ENCODE assay signal across 20 cellular contexts in genomic region chr18:80168982-80169381, GRCh38. TPM values are rescaled to one million over a fixed set of nuclear protein-coding genes. Genes with fewer than 3 reads are reported as not detected.
DNase-seq lines count a peak whose midpoint lies in the region; ATAC-seq and TF ChIP-seq lines count a peak whose summit lies in the region.
"Had no signal": no experiment of that assay in that cellular context is flagged by ENCODE, and none has a peak within 500 bp of the region (broad histone marks: within the 10 kb centered on the region; RNA-seq: fewer than 3 reads in every experiment).

No MANE protein-coding gene starts in this region.

- no peaks in the 10 kb centered on the region for H4K20me1 ChIP-seq in BLaER1 treated with 17β-estradiol and CSF1 and Interleukin-3, amounts not matched to agents 10 nM and 100 nM
- H4K20me1 ChIP-seq in hepatocyte (ENCODE audit: insufficient read depth, poor library complexity, severe bottlenecking) = no peaks in the 10 kb centered on the region

- no peak overlapping the region for H2BK5ac ChIP-seq in neuronal stem cell (ENCODE audit: low read length)

- no peak overlapping the region for H3K18ac ChIP-seq in neuronal stem cell (ENCODE audit: low read length)

- H3K9me2 ChIP-seq in hepatocyte (replicated peaks; ENCODE audit: insufficient read depth) = no peaks in the 10 kb centered on the region

- H3K27me3 ChIP-seq in BLaER1 treated with 17β-estradiol and CSF1 and Interleukin-3, amounts not matched to agents 10 nM and 100 nM = no peaks in the 10 kb centered on the region
- H3K27me3 ChIP-seq in hepatocyte = no peaks in the 10 kb centered on the region
- H3K27me3 ChIP-seq in neuronal stem cell (ENCODE audit: control insufficient read depth in 3 of 3, insufficient read depth in 3 of 3, low read depth in 1 of 3, low read length in 3 of 3) = no peaks in the 10 kb centered on the region
- H3K27me3 ChIP-seq in spleen (replicated peaks in 1 of 7) = peaks cover 0 to 61% (median 6%) of the 10 kb centered on the region in 7 donors

- H2AK5ac ChIP-seq in neuronal stem cell (ENCODE audit: low read depth, low read length) = no peak overlapping the region

- no peak for TF ChIP-seq RAD21 in Ishikawa (IDR thresholded peaks at IDR 0.05; ENCODE audit: low read depth)

- H3K9ac ChIP-seq in BLaER1 treated with 17β-estradiol and CSF1 and Interleukin-3, amounts not matched to agents 10 nM and 100 nM = no peak overlapping the region
- no peak overlapping the region for H3K9ac ChIP-seq in neuronal stem cell (ENCODE audit: low read depth, low read length, poor library complexity)
- H3K9ac ChIP-seq: KMS-11 had no signal

- no peak overlapping the region for H3K4ac ChIP-seq in neuronal stem cell (ENCODE audit: low read length)

- no peak overlapping the region for H2BK12ac ChIP-seq in neuronal stem cell (ENCODE audit: low read length)

- H3K9me3 ChIP-seq in BLaER1 treated with 17β-estradiol and CSF1 and Interleukin-3, amounts not matched to agents 10 nM and 100 nM (replicated peaks in 1 of 11) = peaks cover 20 to 38% (median 29%) of the 10 kb centered on the region in 11 experiments
- no peaks in the 10 kb centered on the region for H3K9me3 ChIP-seq in hepatocyte (ENCODE audit: low read depth)
- peaks cover 8 to 13% of the 10 kb centered on the region in 2 donors for H3K9me3 ChIP-seq in neuronal stem cell (replicated peaks in 1 of 2; ENCODE audit: control insufficient read depth in 2 of 2, insufficient read depth in 1 of 2, low read depth in 1 of 2, low read length in 2 of 2)
- H3K9me3 ChIP-seq in spleen = peaks cover 2 to 24% (median 22%) of the 10 kb centered on the region in 8 donors
- H3K9me3 ChIP-seq: A549 had no signal

- 95% methylated on average over 15 of the region's 15 CpGs for WGBS in hepatocyte (ENCODE audit: low lambda C conversion rate, missing lambda C conversion rate)
- no CpG with 5 or more reads among the region's 15 CpGs for WGBS in neuronal stem cell (ENCODE audit: extremely low coverage in 2 of 2, insufficient read length in 2 of 2, insufficient replicate concordance in 1 of 2), 2 donors
- 79 to 89% (median 80%) methylated on average over 9 to 15 of the region's 15 CpGs for WGBS in spleen, 5 donors

- no peak overlapping the region for H3K4me3 ChIP-seq in BLaER1 treated with 17β-estradiol and CSF1 and Interleukin-3, amounts not matched to agents 10 nM and 100 nM
- no peak overlapping the region for H3K4me3 ChIP-seq in hepatocyte
- no peak overlapping the region for H3K4me3 ChIP-seq in neuronal stem cell (ENCODE audit: low read length in 2 of 2)
- H3K4me3 ChIP-seq in spleen = no peak overlapping the region
- H3K4me3 ChIP-seq: A549 had no signal

- H4K8ac ChIP-seq in neuronal stem cell (ENCODE audit: low read depth, low read length) = no peak overlapping the region

- intact Hi-C loops in spleen (cut with DNase I; ENCODE audit: low total_unique reads) = no loop called here
- intact Hi-C loops in Right ventricle myocardium inferior (cut with DNase I) = no loop called here

- no peak overlapping the region for H3K23ac ChIP-seq in neuronal stem cell (ENCODE audit: low read depth, low read length, poor library complexity)

- H3K79me1 ChIP-seq in neuronal stem cell (ENCODE audit: low read depth, low read length) = peaks cover 10% of the 10 kb centered on the region

- TF ChIP-seq EP300 in Ishikawa (IDR thresholded peaks at IDR 0.05; ENCODE audit: borderline replicate concordance) = no peak

- 0 out of 22 replicates have a peak overlapping the region, but pooled peaks of 1 of the 11 experiments have one; percentile 9 for H3K27ac ChIP-seq in BLaER1 treated with 17β-estradiol and CSF1 and Interleukin-3, amounts not matched to agents 10 nM and 100 nM
- H3K27ac ChIP-seq in hepatocyte (peak overlapping the region; percentile 27), neuronal stem cell (replicated peaks; ENCODE audit: low read length) (no peak overlapping the region), spleen (no peak overlapping the region)
- H3K27ac ChIP-seq: A549, KMS-11 had no signal

- H2AFZ ChIP-seq in hepatocyte = no peak overlapping the region
- H2AFZ ChIP-seq in neuronal stem cell (ENCODE audit: low read length) = no peak overlapping the region

- no peak overlapping the region for H4K91ac ChIP-seq in neuronal stem cell (ENCODE audit: low read depth, low read length, poor library complexity)

- no peak for DNase-seq in hepatocyte (ENCODE audit: low spot score)
- DNase-seq in neuronal stem cell (ENCODE audit: low spot score) = no peak
- no peak for DNase-seq in COLO829 (ENCODE audit: low spot score)
- DNase-seq in spleen = no peak
- no peak for DNase-seq in Right ventricle myocardium inferior (ENCODE audit: missing footprints)
- no peak for DNase-seq in OCI-M1 (lab: John Stamatoyannopoulos, UW)
- DNase-seq: CD4-positive, alpha-beta memory T cell; DMS153; GDM1; GOT3; NCI-H1092 treated with DMSO at 0.1 percent for 48 hours; NCI-H1436 treated with DMSO at 0.1 percent for 48 hours; NCI-H1930; NCI-H226; NCI-H524 treated with DMSO at 0.1 percent for 48 hours; Right ventricle myocardium superior had no signal

- H3K4me1 ChIP-seq in BLaER1 treated with 17β-estradiol and CSF1 and Interleukin-3, amounts not matched to agents 10 nM and 100 nM = peaks cover 16 to 36% (median 29%) of the 10 kb centered on the region in 10 experiments
- H3K4me1 ChIP-seq in hepatocyte (ENCODE audit: insufficient read depth) (peaks cover 9% of the 10 kb centered on the region), neuronal stem cell (ENCODE audit: control insufficient read depth in 2 of 2, insufficient read depth in 1 of 2, low read depth in 1 of 2, low read length in 2 of 2) (no peaks in the 10 kb centered on the region), spleen (peaks cover 0 to 15% (median 7%) of the 10 kb centered on the region in 6 donors)
- H3K4me1 ChIP-seq: A549 had no signal

- H3K14ac ChIP-seq in neuronal stem cell (ENCODE audit: low read length) = peak overlapping the region; percentile 67

- no peak overlapping the region for H2BK15ac ChIP-seq in neuronal stem cell (ENCODE audit: low read length)

- no peak for TF ChIP-seq CTCF in hepatocyte (IDR thresholded peaks at IDR 0.05; ENCODE audit: poor library complexity)
- no peak for TF ChIP-seq CTCF in spleen (IDR thresholded peaks at IDR 0.05 in 8 of 11, conservative IDR thresholded peaks at IDR 0.05 in 3 of 11)

- H3K4me2 ChIP-seq in BLaER1 treated with 17β-estradiol and CSF1 and Interleukin-3, amounts not matched to agents 10 nM and 100 nM = peak overlapping the region; percentile 62 to 91 (median 82)
- H3K4me2 ChIP-seq in hepatocyte (no peak overlapping the region), neuronal stem cell (ENCODE audit: insufficient read depth, low read length, poor library complexity, severe bottlenecking) (no peak overlapping the region)
- H3K4me2 ChIP-seq: A549, KMS-11 had no signal

- no peak overlapping the region for H2BK120ac ChIP-seq in neuronal stem cell (ENCODE audit: low read depth, low read length)

- H3K79me2 ChIP-seq in hepatocyte = no peaks in the 10 kb centered on the region

- no peak for TF ChIP-seq POLR2A in spleen (IDR thresholded peaks at IDR 0.05)

- peaks cover 0 to 7% (median 0%) of the 10 kb centered on the region in 11 experiments; a peak in 3 of 22 replicates for H3K36me3 ChIP-seq in BLaER1 treated with 17β-estradiol and CSF1 and Interleukin-3, amounts not matched to agents 10 nM and 100 nM
- H3K36me3 ChIP-seq in hepatocyte (replicated peaks; ENCODE audit: insufficient read depth, low read depth) = no peaks in the 10 kb centered on the region
- H3K36me3 ChIP-seq in neuronal stem cell (replicated peaks in 1 of 2; ENCODE audit: control insufficient read depth in 2 of 2, insufficient read depth in 2 of 2, low read length in 2 of 2) = peaks cover 0 to 29% of the 10 kb centered on the region in 2 donors
- H3K36me3 ChIP-seq in spleen = no peaks in the 10 kb centered on the region

- ATAC-seq in Right ventricle myocardium inferior = no peak
- ATAC-seq: A549 had no signal

TF ChIP-seq in Ishikawa, 13 proteins besides CTCF, POLR2A, EP300 and RAD21:
- TF ChIP-seq MAX (IDR thresholded peaks at IDR 0.05) = peak; percentile 66
- no peak for TF ChIP-seq TAF1 (IDR thresholded peaks at IDR 0.05; ENCODE audit: low read depth)

RNA-seq across cellular contexts. Expression of gene ADNP2, which starts 59.9 kb away (rescaled TPM):
- 17.7 and 19.8 TPM in 2 replicates for total RNA-seq in hepatocyte
- polyA plus RNA-seq in hepatocyte = 5.3 and 7.6 TPM in 2 replicates
- polyA plus RNA-seq in neuronal stem cell (2013, experiment 1 of 2) = 29.1 TPM
- 29.0 TPM for polyA plus RNA-seq in neuronal stem cell (2013, experiment 2 of 2)
- total RNA-seq in spleen = 10 to 100 TPM; 14.3 to 20.6 (median 15.7) TPM
- polyA plus RNA-seq in spleen = 1 to 10 TPM; 3.5 to 4.5 (median 3.7) TPM
- total RNA-seq in Right ventricle myocardium inferior = 7.4 TPM

Comparison
In these comparisons a context has a peak if more than half of its experiments do, and no peak if none do; other contexts are left out.
1. H3K4me2 ChIP-seq: peak in BLaER1 treated with 17β-estradiol and CSF1 and Interleukin-3, amounts not matched to agents 10 nM and 100 nM (11 of 11); none in hepatocyte (single experiment) and neuronal stem cell (single experiment).